In the genomic region with DNA sequence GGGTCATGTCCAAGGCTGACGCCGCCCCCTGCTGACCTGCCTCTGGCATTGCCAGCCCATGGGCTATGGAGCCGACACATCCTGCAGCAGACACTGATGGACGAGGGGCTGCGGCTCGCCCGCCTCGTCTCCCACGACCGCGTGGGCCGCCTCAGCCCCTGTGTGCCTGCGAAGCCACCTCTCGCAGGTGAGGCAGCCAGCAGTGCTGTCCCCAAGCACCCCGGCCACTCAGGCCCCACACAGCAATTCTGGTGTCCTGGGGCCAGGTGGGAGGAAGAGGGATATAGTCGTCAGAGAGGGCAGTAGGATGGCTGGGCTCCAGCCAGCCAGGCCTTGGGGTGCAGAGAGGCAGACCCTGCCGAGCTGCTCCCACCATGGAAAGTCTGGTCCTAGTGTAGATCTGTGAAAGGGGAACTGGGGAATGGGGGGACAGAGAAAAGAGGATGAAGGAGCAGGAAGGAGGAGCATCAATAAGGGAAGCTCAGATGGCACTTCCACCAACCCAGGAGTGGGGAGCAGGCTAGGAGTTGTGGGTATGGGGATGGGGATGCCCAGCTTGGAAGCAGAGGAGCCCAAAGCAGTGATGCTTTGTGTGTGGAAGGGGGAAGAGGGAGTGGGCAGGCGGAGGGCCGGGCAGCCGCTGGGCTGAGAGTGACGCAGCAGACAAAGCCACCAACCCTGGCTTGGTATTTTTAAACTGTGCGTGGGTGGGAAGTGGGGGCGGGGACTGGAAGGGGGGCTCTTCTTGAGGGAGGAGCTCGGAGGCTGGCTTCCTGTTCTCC, we compare ENCODE assay signal across 8 cellular contexts. TPM values are rescaled to one million over a fixed set of nuclear protein-coding genes. Genes with fewer than 3 reads are reported as not detected.
DNase-seq lines count a peak whose midpoint lies in the region; ATAC-seq and TF ChIP-seq lines count a peak whose summit lies in the region.

No MANE protein-coding gene starts in this region.

- no peak overlapping the region for H3K4me3 ChIP-seq in MG63

- no peaks in the 10 kb centered on the region for H3K9me3 Mint-ChIP-seq in naive B cell
- no peaks in the 10 kb centered on the region for H3K9me3 Mint-ChIP-seq in stimulated activated naive CD8-positive, alpha-beta T cell treated with anti-CD3 and anti-CD28 coated beads, Interleukin-15, amount 100 ng/mL, for 72 hours

- no peaks in the 10 kb centered on the region for H3K9me3 ChIP-seq in MG63

- peak overlapping the region; percentile 93 to 97 (median 96) for H3K27ac Mint-ChIP-seq in naive B cell
- H3K27ac Mint-ChIP-seq in stimulated activated naive CD8-positive, alpha-beta T cell treated with anti-CD3 and anti-CD28 coated beads, Interleukin-15, amount 100 ng/mL, for 72 hours = peak overlapping the region; percentile 94 to 95

- in situ Hi-C loops in GM13977 (cut with MboI; ENCODE audit: low pct_unique_long_range_greater_than_20kb, low sequenced_read_pairs, unreplicated experiment) = no loop called here

- H3K4me1 Mint-ChIP-seq in naive B cell = peaks cover 52 to 71% (median 66%) of the 10 kb centered on the region in 3 donors
- H3K4me1 Mint-ChIP-seq in stimulated activated naive CD8-positive, alpha-beta T cell treated with anti-CD3 and anti-CD28 coated beads, Interleukin-15, amount 100 ng/mL, for 72 hours = peaks cover 82% of the 10 kb centered on the region

- TF ChIP-seq CTCF in GM13977 (IDR thresholded peaks at IDR 0.05; ENCODE audit: extremely low read depth, insufficient read depth, missing control alignments) = peak; percentile 84

- no peaks in the 10 kb centered on the region for H3K27me3 ChIP-seq in MG63

- ATAC-seq in naive B cell (ENCODE audit: low read depth in 2 of 2) = peak; percentile 53 to 56
- peak; percentile 56 for ATAC-seq in stimulated activated naive CD8-positive, alpha-beta T cell treated with anti-CD3 and anti-CD28 coated beads, Interleukin-15, amount 100 ng/mL, for 72 hours
- no peak for ATAC-seq in HG02981 (IDR thresholded peaks at IDR 0.05; ENCODE audit: unreplicated experiment)

- peaks cover 58% of the 10 kb centered on the region for H3K36me3 ChIP-seq in MG63

- DNase-seq in GM13977 (ENCODE audit: low spot score) = peak; percentile 90
- DNase-seq in MG63 = peak; percentile 35
- DNase-seq in activated CD8-positive, alpha-beta memory T cell treated with anti-CD3 and anti-CD28 coated beads for 24 hours = peak; percentile 89
- peak; percentile 58 for DNase-seq in epidermal melanocyte (ENCODE audit: insufficient read length, low spot score)
- DNase-seq in naive B cell = peak; percentile 47
- DNase-seq in stimulated activated naive CD8-positive, alpha-beta T cell treated with anti-CD3 and anti-CD28 coated beads, Interleukin-15, amount 100 ng/mL, for 72 hours = peak; percentile 67 to 72
- no peak for DNase-seq in NCI-H1930 (lab: John Stamatoyannopoulos, UW)

- peak overlapping the region; percentile 66 to 88 (median 78) for H3K4me3 Mint-ChIP-seq in naive B cell
- H3K4me3 Mint-ChIP-seq in stimulated activated naive CD8-positive, alpha-beta T cell treated with anti-CD3 and anti-CD28 coated beads, Interleukin-15, amount 100 ng/mL, for 72 hours = peak overlapping the region; percentile 89 to 93

- peaks cover 6 to 14% of the 10 kb centered on the region in 2 donors for H3K36me3 Mint-ChIP-seq in naive B cell

- no peaks in the 10 kb centered on the region for H3K27me3 Mint-ChIP-seq in naive B cell
- no peaks in the 10 kb centered on the region for H3K27me3 Mint-ChIP-seq in stimulated activated naive CD8-positive, alpha-beta T cell treated with anti-CD3 and anti-CD28 coated beads, Interleukin-15, amount 100 ng/mL, for 72 hours

RNA-seq across cellular contexts. Expression of gene NAB2, which starts 4.7 kb away (rescaled TPM):
- 28.7 and 45.1 TPM in 2 replicates for total RNA-seq in MG63 (2014; rRNA removed; shearing (Covaris generic); ENCODE audit: low replicate concordance)
- polyA plus RNA-seq in naive B cell (ENCODE audit: low read depth in 6 of 6) = 1 to 10 TPM in 5 of 6 donors, under 1 TPM in 1; 0.54 to 2.6 (median 1.6) TPM

RNA-seq across cellular contexts. Expression of gene NEMP1, which starts 15.0 kb away (rescaled TPM):
- 14.6 and 14.9 TPM in 2 replicates for total RNA-seq in MG63 (2014; rRNA removed; shearing (Covaris generic); ENCODE audit: low replicate concordance)
- 1 to 10 TPM; 3.9 to 7.1 (median 5.9) TPM for polyA plus RNA-seq in naive B cell (ENCODE audit: low read depth in 6 of 6)

RNA-seq across cellular contexts. Expression of gene STAT6, which starts 17.6 kb away (rescaled TPM):
- total RNA-seq in MG63 (2014; rRNA removed; shearing (Covaris generic); ENCODE audit: low replicate concordance) = 53.6 and 59.7 TPM in 2 replicates
- polyA plus RNA-seq in naive B cell (ENCODE audit: low read depth in 6 of 6) = 100 to 1,000 TPM in 5 of 6 donors, 10 to 100 TPM in 1; 88.2 to 172 (median 159) TPM

RNA-seq across cellular contexts. Expression of gene LRP1, which starts 34.7 kb away (rescaled TPM):
- 29.1 and 39.0 TPM in 2 replicates for total RNA-seq in MG63 (2014; rRNA removed; shearing (Covaris generic); ENCODE audit: low replicate concordance)
- under 1 TPM in 3 of 6 donors, not detected in 3; 0.04 to 0.55 (median 0.09) TPM for polyA plus RNA-seq in naive B cell (ENCODE audit: low read depth in 6 of 6)

RNA-seq across cellular contexts. Expression of gene MYO1A, which starts 43.7 kb away (rescaled TPM):
- not detected in 2 replicates for total RNA-seq in MG63 (2014; rRNA removed; shearing (Covaris generic); ENCODE audit: low replicate concordance)
- not detected for polyA plus RNA-seq in naive B cell (ENCODE audit: low read depth in 6 of 6)

Comparison
In these comparisons a context has a peak if more than half of its experiments do, and no peak if none do; other contexts are left out.
1. DNase-seq: peak in GM13977 (single experiment), MG63 (single experiment), activated CD8-positive, alpha-beta memory T cell treated with anti-CD3 and anti-CD28 coated beads for 24 hours (single experiment), epidermal melanocyte (single experiment), naive B cell (single experiment) and stimulated activated naive CD8-positive, alpha-beta T cell treated with anti-CD3 and anti-CD28 coated beads, Interleukin-15, amount 100 ng/mL, for 72 hours (2 of 2); none in NCI-H1930 (0 of 2).